8 cellular contexts compared by ENCODE assay signal in the genomic region with DNA sequence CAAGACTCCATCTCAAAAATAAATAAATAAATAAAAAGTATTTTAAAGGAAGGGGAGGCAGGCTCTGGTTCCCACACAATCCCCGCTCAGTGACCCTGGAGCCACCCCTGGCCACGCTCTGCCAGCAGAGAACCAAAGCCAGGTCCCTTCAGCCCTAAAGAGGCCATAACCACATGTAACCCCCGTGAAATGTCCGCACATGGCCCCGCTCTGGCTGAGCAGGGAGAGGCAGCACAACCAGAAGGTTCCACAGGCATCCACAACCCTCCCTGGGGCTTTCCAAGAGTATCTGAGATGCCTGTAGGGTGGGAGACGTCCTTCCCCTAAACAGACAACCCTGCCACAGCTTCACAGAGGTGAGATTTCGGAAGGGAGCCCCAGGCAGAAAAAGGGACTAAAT. TPM values are rescaled to one million over a fixed set of nuclear protein-coding genes. Genes with fewer than 3 reads are reported as not detected.
DNase-seq lines count a peak whose midpoint lies in the region; ATAC-seq, FAIRE-seq and TF ChIP-seq lines count a peak whose summit lies in the region.

No MANE protein-coding gene starts in this region.

- 74% methylated on average over 2 of the region's 7 CpGs for WGBS in right lobe of liver (ENCODE audit: insufficient coverage, low coverage, low lambda C conversion rate, missing lambda C conversion rate)
- 60 to 63% methylated on average over 2 to 7 of the region's 7 CpGs for WGBS in transverse colon (ENCODE audit: low coverage in 1 of 2), 2 donors

- DNase-seq in activated CD8-positive, alpha-beta memory T cell treated with anti-CD3 and anti-CD28 coated beads, Interleukin-2, amount 10 ng/mL, durations not matched to agents 7 days and 5 days = no peak
- no peak for DNase-seq in activated CD8-positive, alpha-beta memory T cell treated with anti-CD3 and anti-CD28 coated beads, Interleukin-2, amount 50 U/mL, for 48 hours
- DNase-seq in astrocyte (ENCODE audit: low read depth) (no peak), right lobe of liver (peak in 2 of 3 donors; percentile 25 to 56), transverse colon (peak; percentile 10), NK-92 (lab: John Stamatoyannopoulos, UW; ENCODE audit: unreplicated experiment) (no peak)
- no peak for DNase-seq in effector CD8-positive, alpha-beta T cell (lab: John Stamatoyannopoulos, UW)

- H3K27ac ChIP-seq in astrocyte (ENCODE audit: low read depth, low read length) (no peak overlapping the region), right lobe of liver (no peak overlapping the region), transverse colon (peak overlapping the region in 1 of 4 donors; percentile 99)

- no peak for ATAC-seq in activated CD8-positive, alpha-beta memory T cell treated with anti-CD3 and anti-CD28 coated beads, Interleukin-2, amount 10 ng/mL, durations not matched to agents 7 days and 5 days
- ATAC-seq in right lobe of liver (no peak), HG03565 (IDR thresholded peaks at IDR 0.05; ENCODE audit: unreplicated experiment) (no peak)

- CTCF ChIA-PET in activated CD8-positive, alpha-beta memory T cell treated with anti-CD3 and anti-CD28 coated beads, Interleukin-2, amount 10 ng/mL, durations not matched to agents 7 days and 5 days (lab: Charles Lee) = no interaction called here

- peak overlapping the region; percentile 71 for H3K27ac Mint-ChIP-seq in activated CD8-positive, alpha-beta memory T cell treated with anti-CD3 and anti-CD28 coated beads, Interleukin-2, amount 10 ng/mL, durations not matched to agents 7 days and 5 days
- no peak overlapping the region for H3K27ac Mint-ChIP-seq in astrocyte (ENCODE audit: unreplicated experiment)

- no peaks in the 10 kb centered on the region for H3K9me3 ChIP-seq in astrocyte (ENCODE audit: insufficient read depth, low read depth, low read length)
- no peaks in the 10 kb centered on the region for H3K9me3 ChIP-seq in right lobe of liver
- no peaks in the 10 kb centered on the region for H3K9me3 ChIP-seq in transverse colon

- H3K4me1 Mint-ChIP-seq in activated CD8-positive, alpha-beta memory T cell treated with anti-CD3 and anti-CD28 coated beads, Interleukin-2, amount 10 ng/mL, durations not matched to agents 7 days and 5 days = peaks cover 31% of the 10 kb centered on the region
- H3K4me1 Mint-ChIP-seq in astrocyte (ENCODE audit: low read depth, unreplicated experiment) = peaks cover 18% of the 10 kb centered on the region

- H3K27me3 ChIP-seq in astrocyte (ENCODE audit: insufficient read depth, low read length) = no peaks in the 10 kb centered on the region
- H3K27me3 ChIP-seq in right lobe of liver = no peaks in the 10 kb centered on the region
- no peaks in the 10 kb centered on the region for H3K27me3 ChIP-seq in transverse colon

- peak overlapping the region; percentile 97 for H3K4me2 ChIP-seq in astrocyte (ENCODE audit: low read length)

- H3K4me3 Mint-ChIP-seq in activated CD8-positive, alpha-beta memory T cell treated with anti-CD3 and anti-CD28 coated beads, Interleukin-2, amount 10 ng/mL, durations not matched to agents 7 days and 5 days = peak overlapping the region; percentile 99
- H3K4me3 Mint-ChIP-seq in astrocyte (ENCODE audit: unreplicated experiment) = peak overlapping the region; percentile 79

- H3K4me3 ChIP-seq in astrocyte (ENCODE audit: insufficient read depth, low read depth, low read length) = peak overlapping the region; percentile 97
- peak overlapping the region; percentile 82 to 99 (median 98) for H3K4me3 ChIP-seq in right lobe of liver
- peak overlapping the region in 3 of 4 donors; percentile 83 to 99 (median 91) for H3K4me3 ChIP-seq in transverse colon

- H3K4me1 ChIP-seq in astrocyte (ENCODE audit: insufficient read depth, low read length) = peaks cover 29% of the 10 kb centered on the region
- peaks cover 0 to 32% (median 14%) of the 10 kb centered on the region in 4 donors for H3K4me1 ChIP-seq in right lobe of liver
- H3K4me1 ChIP-seq in transverse colon = peaks cover 32 to 37% (median 34%) of the 10 kb centered on the region in 4 donors

- peaks cover 62% of the 10 kb centered on the region for H4K20me1 ChIP-seq in astrocyte (ENCODE audit: insufficient read depth, low read length)

- H3K9ac ChIP-seq in astrocyte (ENCODE audit: low read length) = peak overlapping the region; percentile 100

- H3K79me2 ChIP-seq in astrocyte (ENCODE audit: insufficient read depth, low read length) = peaks cover 58% of the 10 kb centered on the region

- H3K36me3 ChIP-seq in astrocyte (ENCODE audit: insufficient read depth, low read length) (peaks cover 4% of the 10 kb centered on the region), right lobe of liver (no peaks in the 10 kb centered on the region), transverse colon (no peaks in the 10 kb centered on the region)

- TF ChIP-seq CTCF in astrocyte (IDR thresholded peaks at IDR 0.05; ENCODE audit: insufficient read depth, low read depth, low read length) (no peak), right lobe of liver (IDR thresholded peaks at IDR 0.05) (no peak), transverse colon (IDR thresholded peaks at IDR 0.05) (no peak)

- no peaks in the 10 kb centered on the region for H3K9me3 Mint-ChIP-seq in activated CD8-positive, alpha-beta memory T cell treated with anti-CD3 and anti-CD28 coated beads, Interleukin-2, amount 10 ng/mL, durations not matched to agents 7 days and 5 days (ENCODE audit: low read depth)
- H3K9me3 Mint-ChIP-seq in astrocyte (ENCODE audit: unreplicated experiment) = peaks cover under 1% of the 10 kb centered on the region

- no peak for FAIRE-seq in astrocyte (lab: Jason Lieb, UNC)

- H3K36me3 Mint-ChIP-seq in activated CD8-positive, alpha-beta memory T cell treated with anti-CD3 and anti-CD28 coated beads, Interleukin-2, amount 10 ng/mL, durations not matched to agents 7 days and 5 days = peaks cover 21% of the 10 kb centered on the region
- peaks cover 3% of the 10 kb centered on the region for H3K36me3 Mint-ChIP-seq in astrocyte (ENCODE audit: low read depth, unreplicated experiment)

- no peaks in the 10 kb centered on the region for H3K27me3 Mint-ChIP-seq in activated CD8-positive, alpha-beta memory T cell treated with anti-CD3 and anti-CD28 coated beads, Interleukin-2, amount 10 ng/mL, durations not matched to agents 7 days and 5 days
- peaks cover 15% of the 10 kb centered on the region for H3K27me3 Mint-ChIP-seq in astrocyte (ENCODE audit: low read depth, unreplicated experiment)

- no peak for TF ChIP-seq POLR2A in right lobe of liver (IDR thresholded peaks at IDR 0.05)
- no peak for TF ChIP-seq POLR2A in transverse colon (IDR thresholded peaks at IDR 0.05)

- intact Hi-C loops in right lobe of liver (cut with DNase I) = no loop called here
- intact Hi-C loops in transverse colon (cut with DNase I; ENCODE audit: low total_unique reads) = no loop called here

- H2AFZ ChIP-seq in astrocyte (ENCODE audit: low read depth, low read length) = no peak overlapping the region

- TF ChIP-seq EP300 in transverse colon (IDR thresholded peaks at IDR 0.05; ENCODE audit: low read depth) = no peak

- in situ Hi-C loops in transverse colon (cut with MboI; ENCODE audit: low pct_ligation_motif_present in 1 of 4, low pct_unique_long_range_greater_than_20kb in 1 of 4, low sequenced_read_pairs in 3 of 4) = no loop called here

RNA-seq across cellular contexts. Expression of a gene that starts 1.4 kb away (rescaled TPM):
- total RNA-seq in activated CD8-positive, alpha-beta memory T cell treated with anti-CD3 and anti-CD28 coated beads, Interleukin-2, amount 10 ng/mL, durations not matched to agents 7 days and 5 days = 100 to 1,000 TPM; 313 to 344 TPM
- 431 and 435 TPM in 2 replicates for total RNA-seq in astrocyte
- total RNA-seq in right lobe of liver = 100 to 1,000 TPM; 143 to 261 (median 193) TPM
- 100 to 1,000 TPM; 303 to 452 (median 375) TPM for total RNA-seq in transverse colon

RNA-seq across cellular contexts. Expression of a gene that starts 22.0 kb away (rescaled TPM):
- total RNA-seq in activated CD8-positive, alpha-beta memory T cell treated with anti-CD3 and anti-CD28 coated beads, Interleukin-2, amount 10 ng/mL, durations not matched to agents 7 days and 5 days = 10 to 100 TPM; 24.1 to 27.0 TPM
- total RNA-seq in astrocyte (19.8 and 21.8 TPM in 2 replicates), right lobe of liver (1 to 10 TPM; 3.4 to 6.3 (median 5.2) TPM), transverse colon (10 to 100 TPM; 11.6 to 17.1 (median 15.7) TPM)

RNA-seq across cellular contexts. Expression of a gene that starts 28.0 kb away (rescaled TPM):
- 10 to 100 TPM; 51.9 to 56.4 TPM for total RNA-seq in activated CD8-positive, alpha-beta memory T cell treated with anti-CD3 and anti-CD28 coated beads, Interleukin-2, amount 10 ng/mL, durations not matched to agents 7 days and 5 days
- total RNA-seq in astrocyte (50.8 and 53.3 TPM in 2 replicates), right lobe of liver (10 to 100 TPM; 24.2 to 75.9 (median 38.0) TPM), transverse colon (10 to 100 TPM; 47.1 to 95.5 (median 77.1) TPM)

RNA-seq across cellular contexts. Expression of a gene that starts 58.9 kb away (rescaled TPM):
- total RNA-seq in activated CD8-positive, alpha-beta memory T cell treated with anti-CD3 and anti-CD28 coated beads, Interleukin-2, amount 10 ng/mL, durations not matched to agents 7 days and 5 days = 100 to 1,000 TPM; 262 to 325 TPM
- total RNA-seq in astrocyte (214 and 217 TPM in 2 replicates), right lobe of liver (100 to 1,000 TPM in 4 of 6 experiments, 10 to 100 TPM in 2; 78.0 to 235 (median 108) TPM), transverse colon (100 to 1,000 TPM; 183 to 573 (median 382) TPM)

Comparison
In these comparisons a context has a peak if more than half of its experiments do, and no peak if none do; other contexts are left out.
1. DNase-seq: peak in right lobe of liver (2 of 3) and transverse colon (single experiment); none in activated CD8-positive, alpha-beta memory T cell treated with anti-CD3 and anti-CD28 coated beads, Interleukin-2, amount 10 ng/mL, durations not matched to agents 7 days and 5 days (single experiment), activated CD8-positive, alpha-beta memory T cell treated with anti-CD3 and anti-CD28 coated beads, Interleukin-2, amount 50 U/mL, for 48 hours (single experiment), astrocyte (single experiment), effector CD8-positive, alpha-beta T cell (single experiment) and NK-92 (single experiment).
2. Peak in every context shown above with its lines, with median percentiles within 50 percentile points of each other: H3K4me3 ChIP-seq.